In the genomic region with DNA sequence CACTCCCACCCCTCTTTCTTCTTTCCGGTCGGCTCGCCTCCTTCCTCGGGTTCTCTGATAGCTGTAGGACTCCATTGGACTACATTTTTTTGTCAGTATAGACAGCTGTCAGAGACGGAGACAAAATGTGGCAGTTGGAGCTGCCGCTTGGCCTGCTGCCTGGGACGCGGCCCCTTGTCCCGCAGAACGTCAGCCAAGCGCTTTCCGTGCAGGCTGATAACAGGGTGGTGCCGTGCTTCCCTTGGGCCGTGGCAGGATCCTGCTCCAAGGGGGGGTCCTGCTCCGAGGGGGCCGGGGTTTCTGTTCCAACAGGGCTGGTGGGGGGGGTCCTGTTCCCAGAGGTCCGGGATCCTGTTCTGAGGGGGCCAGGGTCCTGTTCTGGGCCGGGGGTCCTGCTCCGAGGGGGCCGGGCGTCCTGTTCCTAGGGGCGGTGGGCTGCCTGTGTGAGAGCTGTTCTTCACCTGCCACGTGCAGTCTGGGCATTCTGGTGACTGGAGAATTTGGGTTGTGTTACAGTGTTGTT, we compare ENCODE assay signal across 9 cellular contexts. TPM values are rescaled to one million over a fixed set of nuclear protein-coding genes. Genes with fewer than 3 reads are reported as not detected.
DNase-seq lines count a peak whose midpoint lies in the region; ATAC-seq and TF ChIP-seq lines count a peak whose summit lies in the region.
"Had no signal": no experiment of that assay in that cellular context is flagged by ENCODE, and none has a peak within 500 bp of the region (broad histone marks: within the 10 kb centered on the region; RNA-seq: fewer than 3 reads in every experiment).

No MANE protein-coding gene starts in this region.

- peaks cover 44% of the 10 kb centered on the region for H3K36me3 Mint-ChIP-seq in activated T-helper 2 cell treated with anti-CD3 and anti-CD28 coated beads, Interferon-gamma antibody, Interleukin-2, Interleukin-4, amounts not matched to agents 10 μg/mL and 5 μg/mL and 100 μg/mL, durations not matched to agents 14 hours and 24 hours and 36 hours (ENCODE audit: low read depth)

- no peaks in the 10 kb centered on the region for H3K27me3 ChIP-seq in HL-60 (ENCODE audit: insufficient read depth, poor library complexity, severe bottlenecking)
- no peaks in the 10 kb centered on the region for H3K27me3 ChIP-seq in heart right ventricle
- H3K27me3 ChIP-seq in skeletal muscle satellite cell (ENCODE audit: control insufficient read depth, insufficient read depth, low read length), result no peaks in the 10 kb centered on the region

- peak overlapping the region; percentile 30 for H3K27ac Mint-ChIP-seq in activated T-helper 2 cell treated with anti-CD3 and anti-CD28 coated beads, Interferon-gamma antibody, Interleukin-2, Interleukin-4, amounts not matched to agents 10 μg/mL and 5 μg/mL and 100 μg/mL, durations not matched to agents 14 hours and 24 hours and 36 hours

- H3K36me3 ChIP-seq in heart right ventricle, result peaks cover 0 to 7% (median 0%) of the 10 kb centered on the region in 9 donors
- H3K36me3 ChIP-seq in skeletal muscle satellite cell (ENCODE audit: insufficient read depth, low read length), result peaks cover 32% of the 10 kb centered on the region

- DNase-seq in HL-60 (ENCODE audit: low read depth in 1 of 2, low spot score in 1 of 2) (peak in 1 of 2 experiments; percentile 24), heart right ventricle (no peak), NCI-H1436 (lab: John Stamatoyannopoulos, UW) (no peak), NCI-H146 treated with DMSO at 0.1 percent for 48 hours (lab: John Stamatoyannopoulos, UW; ENCODE audit: unreplicated experiment) (no peak)
- no peak for DNase-seq in activated T-helper 2 cell treated with anti-CD3 and anti-CD28 coated beads, Interferon-gamma antibody, Interleukin-2, Interleukin-4, amounts not matched to agents 10 μg/mL and 5 μg/mL and 100 μg/mL, durations not matched to agents 14 hours and 24 hours and 36 hours (ENCODE audit: low spot score)
- DNase-seq: Karpas-422 had no signal

- H3K4me1 ChIP-seq in heart right ventricle (peaks cover 44 to 91% (median 89%) of the 10 kb centered on the region in 9 donors), skeletal muscle satellite cell (ENCODE audit: control insufficient read depth, insufficient read depth, low read length) (peaks cover 61% of the 10 kb centered on the region)

- H3K4me2 ChIP-seq in skeletal muscle satellite cell (ENCODE audit: low read length), result peak overlapping the region; percentile 97

- H3K4me1 Mint-ChIP-seq in activated T-helper 2 cell treated with anti-CD3 and anti-CD28 coated beads, Interferon-gamma antibody, Interleukin-2, Interleukin-4, amounts not matched to agents 10 μg/mL and 5 μg/mL and 100 μg/mL, durations not matched to agents 14 hours and 24 hours and 36 hours (ENCODE audit: low read depth), result peaks cover 59% of the 10 kb centered on the region

- H3K4me3 Mint-ChIP-seq in activated T-helper 2 cell treated with anti-CD3 and anti-CD28 coated beads, Interferon-gamma antibody, Interleukin-2, Interleukin-4, amounts not matched to agents 10 μg/mL and 5 μg/mL and 100 μg/mL, durations not matched to agents 14 hours and 24 hours and 36 hours (ENCODE audit: low read depth), result peak overlapping the region; percentile 92

- H3K27ac ChIP-seq in HL-60 (replicated peaks) (peak overlapping the region; percentile 78), heart right ventricle (peak overlapping the region in 9 of 10 donors; percentile 77 to 90 (median 87))

- peak overlapping the region; percentile 90 for H3K9ac ChIP-seq in skeletal muscle satellite cell (ENCODE audit: low read depth, low read length)

- intact Hi-C loops in activated T-helper 2 cell treated with anti-CD3 and anti-CD28 coated beads, Interferon-gamma antibody, Interleukin-2, Interleukin-4, amounts not matched to agents 10 μg/mL and 5 μg/mL and 100 μg/mL, durations not matched to agents 14 hours and 24 hours and 36 hours (cut with micrococcal nuclease), result loop anchor here (2.0 kb wide), 1 partner anchor 58 kb away; no protein-coding TSS in a partner anchor
- intact Hi-C loops in heart right ventricle (cut with DNase I), result loop anchor here in 9 of 10 donors (5.0 to 10.0 kb wide), 9 partner anchors 34 to 84 kb away; no protein-coding TSS in a partner anchor

- TF ChIP-seq CTCF in HL-60 (IDR thresholded peaks at IDR 0.05; ENCODE audit: insufficient read depth, low read length), result no peak
- TF ChIP-seq CTCF in heart right ventricle (IDR thresholded peaks at IDR 0.05), result no peak

- 46% methylated on average over 23 of the region's 23 CpGs for WGBS in heart right ventricle, 2 donors

- H3K9me3 Mint-ChIP-seq in activated T-helper 2 cell treated with anti-CD3 and anti-CD28 coated beads, Interferon-gamma antibody, Interleukin-2, Interleukin-4, amounts not matched to agents 10 μg/mL and 5 μg/mL and 100 μg/mL, durations not matched to agents 14 hours and 24 hours and 36 hours, result no peaks in the 10 kb centered on the region

- H3K27me3 Mint-ChIP-seq in activated T-helper 2 cell treated with anti-CD3 and anti-CD28 coated beads, Interferon-gamma antibody, Interleukin-2, Interleukin-4, amounts not matched to agents 10 μg/mL and 5 μg/mL and 100 μg/mL, durations not matched to agents 14 hours and 24 hours and 36 hours (ENCODE audit: low read depth), result no peaks in the 10 kb centered on the region

- peak overlapping the region; percentile 67 for H3K4me3 ChIP-seq in HL-60 (replicated peaks; ENCODE audit: insufficient read depth, low read length)
- H3K4me3 ChIP-seq in heart right ventricle, result peak overlapping the region in 9 of 10 donors; percentile 50 to 89 (median 83)
- peak overlapping the region; percentile 92 for H3K4me3 ChIP-seq in skeletal muscle satellite cell (ENCODE audit: low read length)

- ATAC-seq in heart right ventricle (no peak), HG02885 (IDR thresholded peaks at IDR 0.05; ENCODE audit: poor library complexity, unreplicated experiment) (no peak), GM21528 (IDR thresholded peaks at IDR 0.05; ENCODE audit: low FRiP score, unreplicated experiment) (no peak)

- H3K9me3 ChIP-seq in heart right ventricle, result no peaks in the 10 kb centered on the region
- no peaks in the 10 kb centered on the region for H3K9me3 ChIP-seq in skeletal muscle satellite cell (replicated peaks; ENCODE audit: low read length)

RNA-seq across cellular contexts. Expression of a gene that starts 4.9 kb away (rescaled TPM):
- total RNA-seq in activated T-helper 2 cell treated with anti-CD3 and anti-CD28 coated beads, Interferon-gamma antibody, Interleukin-2, Interleukin-4, amounts not matched to agents 10 μg/mL and 5 μg/mL and 100 μg/mL, durations not matched to agents 14 hours and 24 hours and 36 hours, result 37.0 and 41.1 TPM in 2 replicates
- 10 to 100 TPM; 29.4 to 50.9 (median 38.3) TPM for total RNA-seq in heart right ventricle
- polyA plus RNA-seq in heart right ventricle, result 10 to 100 TPM; 13.8 to 16.6 TPM
- 16.7 and 24.0 TPM in 2 replicates for total RNA-seq in skeletal muscle satellite cell (2012; rRNA removed)

RNA-seq across cellular contexts. Expression of a gene that starts 38.4 kb away (rescaled TPM):
- 61.5 and 63.8 TPM in 2 replicates for total RNA-seq in activated T-helper 2 cell treated with anti-CD3 and anti-CD28 coated beads, Interferon-gamma antibody, Interleukin-2, Interleukin-4, amounts not matched to agents 10 μg/mL and 5 μg/mL and 100 μg/mL, durations not matched to agents 14 hours and 24 hours and 36 hours
- total RNA-seq in heart right ventricle, result 10 to 100 TPM; 30.9 to 47.6 (median 38.3) TPM
- polyA plus RNA-seq in heart right ventricle, result 10 to 100 TPM; 83.0 to 83.6 TPM
- total RNA-seq in skeletal muscle satellite cell (2012; rRNA removed), result 14.2 and 22.3 TPM in 2 replicates
